30 cellular contexts compared by ENCODE assay signal in the genomic region with DNA sequence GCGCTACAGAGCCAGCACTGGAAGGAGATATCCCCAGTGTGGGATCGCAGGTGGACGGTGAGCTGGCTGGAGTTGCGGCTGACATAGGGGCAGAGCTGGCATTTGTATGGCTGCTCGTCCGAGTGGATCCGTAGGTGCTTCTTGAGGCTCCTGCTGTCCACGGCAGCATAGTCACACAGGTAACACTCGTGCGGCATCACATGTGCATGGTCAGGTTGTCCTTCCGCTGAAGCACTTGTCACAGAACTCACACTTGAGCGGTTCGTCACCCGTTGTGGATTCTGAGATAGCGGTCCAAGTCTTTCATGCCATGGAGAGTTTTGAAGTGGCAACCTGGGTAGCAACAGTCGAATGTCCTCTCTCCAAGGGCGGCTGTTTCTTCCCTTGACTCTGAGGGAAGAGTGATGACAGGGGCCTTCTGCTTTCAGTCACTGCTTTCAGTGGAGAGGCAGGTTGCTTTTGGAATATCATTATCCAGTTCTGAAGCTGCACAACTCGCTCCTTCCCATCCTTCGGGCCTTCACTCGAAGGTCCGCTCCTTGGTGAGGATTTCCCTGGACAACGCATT.
"Had no signal": no experiment of that assay in that cellular context is flagged by ENCODE, and none has a peak within 500 bp of the region (broad histone marks: within the 10 kb centered on the region; RNA-seq: fewer than 3 reads in every experiment).

No MANE protein-coding gene starts in this region.

- ATAC-seq: activated naive CD4-positive, alpha-beta T cell treated with anti-CD3 and anti-CD28 coated beads, Interleukin-2, amount 50 U/mL, for 72 hours; activated T-cell treated with anti-CD3 and anti-CD28 coated beads, Interleukin-2, amount 50 U/mL, for 72 hours; effector memory CD8-positive, alpha-beta T cell; gastroesophageal sphincter; T-helper 17 cell had no signal

- H3K4me3 ChIP-seq: ascending aorta, breast epithelium, esophagus squamous epithelium, gastroesophageal sphincter had no signal

- H3K27ac ChIP-seq: ascending aorta, breast epithelium, esophagus squamous epithelium, gastroesophageal sphincter, WERI-Rb-1 had no signal

- DNase-seq: activated CD4-positive, alpha-beta memory T cell treated with anti-CD3 and anti-CD28 coated beads, Interleukin-2, amount 10 ng/mL, durations not matched to agents 7 days and 5 days; activated CD4-positive, alpha-beta T cell treated with anti-CD3 and anti-CD28 coated beads for 4 hours; activated CD4-positive, alpha-beta T cell treated with anti-CD3 and anti-CD28 coated beads, Interleukin-2, amount 10 ng/mL, durations not matched to agents 7 days and 5 days; activated CD4-positive, alpha-beta T cell treated with anti-CD3 and anti-CD28 coated beads, Interleukin-2, amount 50 U/mL, for 4 hours; activated CD4-positive, CD25-positive, alpha-beta regulatory T cell; activated CD4-positive, CD25-positive, alpha-beta regulatory T cell treated with anti-CD3 and anti-CD28 coated beads, Interleukin-2, amount 50 U/mL, for 72 hours; activated CD8-positive, alpha-beta memory T cell treated with anti-CD3 and anti-CD28 coated beads, Interleukin-2, amount 50 U/mL, for 48 hours; activated gamma-delta T cell; activated naive CD4-positive, alpha-beta T cell; activated naive CD4-positive, alpha-beta T cell treated with anti-CD3 and anti-CD28 coated beads, Interleukin-2, amount 10 ng/mL, durations not matched to agents 7 days and 5 days; activated naive CD8-positive, alpha-beta T cell treated with anti-CD3 and anti-CD28 coated beads, Interleukin-2, amount 10 ng/mL, durations not matched to agents 7 days and 5 days; activated T-cell treated with anti-CD3 and anti-CD28 coated beads for 4 hours; activated T-cell treated with anti-CD3 and anti-CD28 coated beads, Interleukin-2, amount 50 U/mL, for 24 hours; activated T-cell treated with anti-CD3 and anti-CD28 coated beads, Interleukin-2, amount 50 U/mL, for 72 hours; caudate nucleus; cortex of kidney; dermis blood vessel endothelial cell; effector CD4-positive, alpha-beta T cell; effector memory CD8-positive, alpha-beta T cell; esophagus squamous epithelium; foreskin melanocyte; T-helper 1 cell; T-helper 17 cell; T1000; WERI-Rb-1 had no signal

- H3K4me1 ChIP-seq: ascending aorta, breast epithelium, esophagus squamous epithelium, gastroesophageal sphincter had no signal

- H3K36me3 ChIP-seq: ascending aorta, breast epithelium, esophagus squamous epithelium, gastroesophageal sphincter, WERI-Rb-1 had no signal

- H3K9me3 ChIP-seq: ascending aorta, breast epithelium, esophagus squamous epithelium, gastroesophageal sphincter had no signal

- H3K27me3 ChIP-seq: ascending aorta, breast epithelium, gastroesophageal sphincter had no signal

- FAIRE-seq: colon had no signal
